29 cellular contexts compared by ENCODE assay signal in the genomic region with DNA sequence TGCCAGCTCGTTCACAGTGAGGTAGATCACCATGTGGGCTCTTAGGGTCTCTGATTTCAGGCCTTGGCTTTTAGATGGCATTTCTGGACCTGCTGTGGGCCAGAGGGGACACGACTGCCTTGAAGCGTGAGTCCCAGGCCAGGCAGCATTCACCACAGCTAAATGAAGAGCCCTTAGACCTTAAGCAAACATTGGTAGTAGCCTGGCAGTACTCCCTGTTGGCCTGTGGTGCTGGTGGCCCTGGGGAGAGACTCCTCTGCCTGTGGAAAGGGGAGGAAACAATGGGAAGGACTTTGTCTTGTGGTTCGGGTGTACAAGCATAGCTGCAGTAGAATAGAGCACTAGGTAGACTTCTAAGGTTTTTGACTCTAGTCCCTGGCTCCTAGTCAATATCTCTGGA.
"Had no signal": no experiment of that assay in that cellular context is flagged by ENCODE, and none has a peak within 500 bp of the region (broad histone marks: within the 10 kb centered on the region; RNA-seq: fewer than 3 reads in every experiment).

No MANE protein-coding gene starts in this region.

- H3K27me3 ChIP-seq: esophagus squamous epithelium, heart right ventricle, spleen, testis, tibial artery, upper lobe of left lung, uterus had no signal

- H3K4me1 ChIP-seq: esophagus squamous epithelium, heart right ventricle, psoas muscle, spleen, testis, tibial artery, upper lobe of left lung, uterus had no signal

- H3K27ac ChIP-seq: esophagus squamous epithelium, heart right ventricle, psoas muscle, skin epidermis, spleen, testis, tibial artery, upper lobe of left lung, uterus had no signal

- H3K9me3 ChIP-seq: psoas muscle, testis, tibial artery, upper lobe of left lung, uterus had no signal

- DNase-seq: cortex of kidney; effector memory CD8-positive, alpha-beta T cell; erythroblast; esophagus squamous epithelium; foreskin melanocyte; glutamatergic neuron; heart right ventricle; hypothalamus; immature natural killer cell; islet precursor cell; kidney glomerular epithelial cell; left colon; mammary epithelial cell; mesendoderm; midbrain; naive thymus-derived CD8-positive, alpha-beta T cell; nephron progenitor cell; nucleus accumbens; psoas muscle; right cardiac atrium; spleen; stimulated activated CD4-positive, alpha-beta T cell treated with anti-CD3 and anti-CD28 coated beads, Interleukin-4, amount 100 ng/mL, for 4 hours; stimulated activated naive CD8-positive, alpha-beta T cell treated with anti-CD3 and anti-CD28 coated beads, Interleukin-15, Interleukin-2, amounts not matched to agents 100 U/mL and 50 U/mL, for 24 hours; substantia nigra; testis; tibial artery; uterus had no signal

- H3K4me3 ChIP-seq: esophagus squamous epithelium, heart right ventricle, psoas muscle, skin epidermis, spleen, testis, tibial artery, upper lobe of left lung, uterus had no signal

- ATAC-seq: effector memory CD8-positive, alpha-beta T cell; heart right ventricle; left colon; naive thymus-derived CD8-positive, alpha-beta T cell; psoas muscle; right cardiac atrium; stimulated activated naive CD8-positive, alpha-beta T cell treated with anti-CD3 and anti-CD28 coated beads, Interleukin-15, Interleukin-2, amounts not matched to agents 100 U/mL and 50 U/mL, for 24 hours had no signal

- H3K36me3 ChIP-seq: esophagus squamous epithelium, heart right ventricle, spleen, tibial artery, upper lobe of left lung, uterus had no signal
